Comparison of ENCODE assay signal across 18 cellular contexts in genomic region chr12:104177336-104177662, GRCh38. TPM values are rescaled to one million over a fixed set of nuclear protein-coding genes. Genes with fewer than 3 reads are reported as not detected.
DNase-seq lines count a peak whose midpoint lies in the region; ATAC-seq and TF ChIP-seq lines count a peak whose summit lies in the region.
"Had no signal": no experiment of that assay in that cellular context is flagged by ENCODE, and none has a peak within 500 bp of the region (broad histone marks: within the 10 kb centered on the region; RNA-seq: fewer than 3 reads in every experiment).

No MANE protein-coding gene starts in this region.

- in situ Hi-C loops in transverse colon (cut with MboI; ENCODE audit: low pct_ligation_motif_present in 1 of 4, low pct_unique_long_range_greater_than_20kb in 1 of 4, low sequenced_read_pairs in 3 of 4) = no loop called here

- H3K27me3 Mint-ChIP-seq in activated naive CD8-positive, alpha-beta T cell treated with anti-CD3 and anti-CD28 coated beads, Interleukin-2, amount 10 ng/mL, durations not matched to agents 7 days and 5 days = peaks cover 7% of the 10 kb centered on the region
- H3K27me3 Mint-ChIP-seq in activated naive CD8-positive, alpha-beta T cell treated with anti-CD3 and anti-CD28 coated beads, Interleukin-2, amount 50 U/mL, for 24 hours = no peaks in the 10 kb centered on the region

- no peak for TF ChIP-seq EP300 in transverse colon (IDR thresholded peaks at IDR 0.05; ENCODE audit: low read depth)

- H3K9me3 ChIP-seq in adipocyte (ENCODE audit: control insufficient read depth, low read length) = no peaks in the 10 kb centered on the region
- no peaks in the 10 kb centered on the region for H3K9me3 ChIP-seq in muscle layer of duodenum (ENCODE audit: control insufficient read depth in 1 of 2, low read length in 2 of 2)
- H3K9me3 ChIP-seq in transverse colon = no peaks in the 10 kb centered on the region

- TF ChIP-seq CTCF in transverse colon (IDR thresholded peaks at IDR 0.05) = no peak

- no peak for TF ChIP-seq POLR2A in transverse colon (IDR thresholded peaks at IDR 0.05)

- H3K4me3 Mint-ChIP-seq in activated naive CD8-positive, alpha-beta T cell treated with anti-CD3 and anti-CD28 coated beads, Interleukin-2, amount 10 ng/mL, durations not matched to agents 7 days and 5 days = peak overlapping the region; percentile 1
- no peak overlapping the region for H3K4me3 Mint-ChIP-seq in activated naive CD8-positive, alpha-beta T cell treated with anti-CD3 and anti-CD28 coated beads, Interleukin-2, amount 50 U/mL, for 24 hours
- H3K4me3 Mint-ChIP-seq: activated B cell treated with CpG ODN at 0.5 μM for 24 hours; central memory CD8-positive, alpha-beta T cell had no signal

- H3K9me3 Mint-ChIP-seq in activated naive CD8-positive, alpha-beta T cell treated with anti-CD3 and anti-CD28 coated beads, Interleukin-2, amount 10 ng/mL, durations not matched to agents 7 days and 5 days = no peaks in the 10 kb centered on the region
- H3K9me3 Mint-ChIP-seq in activated naive CD8-positive, alpha-beta T cell treated with anti-CD3 and anti-CD28 coated beads, Interleukin-2, amount 50 U/mL, for 24 hours = no peaks in the 10 kb centered on the region
- H3K9me3 Mint-ChIP-seq: activated B cell treated with CpG ODN at 0.5 μM for 24 hours; activated T-helper 1 cell treated with anti-CD3 and anti-CD28 coated beads, Interleukin-12 subunit alpha, Interleukin-12 subunit beta, Interleukin-2, Interleukin-4 antibody, amounts not matched to agents 30 ng/mL and 10 ng/mL and 1 ng/mL, durations not matched to agents 14 hours and 24 hours and 36 hours; central memory CD8-positive, alpha-beta T cell had no signal

- no peak for ATAC-seq in activated naive CD8-positive, alpha-beta T cell treated with anti-CD3 and anti-CD28 coated beads, Interleukin-2, amount 10 ng/mL, durations not matched to agents 7 days and 5 days (ENCODE audit: low read depth)
- ATAC-seq in activated naive CD8-positive, alpha-beta T cell treated with anti-CD3 and anti-CD28 coated beads, Interleukin-2, amount 50 U/mL, for 24 hours = no peak
- no peak for ATAC-seq in HG02798 (IDR thresholded peaks at IDR 0.05; ENCODE audit: poor library complexity, unreplicated experiment)
- no peak for ATAC-seq in left colon

- intact Hi-C loops in transverse colon (cut with DNase I; ENCODE audit: low total_unique reads) = no loop called here
- intact Hi-C loops in left colon (cut with DNase I, micrococcal nuclease) = no loop called here

- H3K36me3 Mint-ChIP-seq in activated naive CD8-positive, alpha-beta T cell treated with anti-CD3 and anti-CD28 coated beads, Interleukin-2, amount 10 ng/mL, durations not matched to agents 7 days and 5 days = no peaks in the 10 kb centered on the region
- H3K36me3 Mint-ChIP-seq in activated naive CD8-positive, alpha-beta T cell treated with anti-CD3 and anti-CD28 coated beads, Interleukin-2, amount 50 U/mL, for 24 hours (ENCODE audit: low read depth) = no peaks in the 10 kb centered on the region

- H3K4me3 ChIP-seq in adipocyte (ENCODE audit: low read length) = peak overlapping the region; percentile 42
- H3K4me3 ChIP-seq in muscle layer of duodenum (ENCODE audit: low read depth in 1 of 2, low read length in 2 of 2) = no peak overlapping the region
- H3K4me3 ChIP-seq in transverse colon = no peak overlapping the region
- H3K4me3 ChIP-seq: K562 had no signal

- 72 to 80% methylated on average over 2 of the region's 2 CpGs for WGBS in transverse colon (ENCODE audit: low coverage in 1 of 2), 2 donors

- H3K36me3 ChIP-seq in adipocyte (ENCODE audit: control insufficient read depth, insufficient read depth, low read length, severe bottlenecking) = no peaks in the 10 kb centered on the region
- no peaks in the 10 kb centered on the region for H3K36me3 ChIP-seq in muscle layer of duodenum (ENCODE audit: control insufficient read depth in 1 of 2, insufficient read depth in 2 of 2, low read length in 2 of 2)
- no peaks in the 10 kb centered on the region for H3K36me3 ChIP-seq in transverse colon

- POLR2A ChIA-PET in activated naive CD8-positive, alpha-beta T cell treated with anti-CD3 and anti-CD28 coated beads, Interleukin-2, amount 10 ng/mL, durations not matched to agents 7 days and 5 days (lab: Charles Lee) = interaction anchor here (0.6 kb wide), 1 partner anchor 109 kb away, joined by 3 read pairs; no protein-coding TSS in a partner anchor

- peaks cover 39% of the 10 kb centered on the region for H3K4me1 ChIP-seq in adipocyte (ENCODE audit: control insufficient read depth, insufficient read depth, low read length)
- peaks cover 4 to 6% of the 10 kb centered on the region in 2 donors for H3K4me1 ChIP-seq in muscle layer of duodenum (ENCODE audit: control insufficient read depth in 1 of 2, insufficient read depth in 2 of 2, low read length in 2 of 2)
- H3K4me1 ChIP-seq in transverse colon = peaks cover 10 to 24% (median 11%) of the 10 kb centered on the region in 4 donors
- H3K4me1 ChIP-seq: foreskin keratinocyte had no signal

- no peaks in the 10 kb centered on the region for H3K27me3 ChIP-seq in adipocyte (replicated peaks; ENCODE audit: control insufficient read depth, insufficient read depth, low read length)
- no peaks in the 10 kb centered on the region for H3K27me3 ChIP-seq in muscle layer of duodenum (ENCODE audit: low read depth, low read length)
- H3K27me3 ChIP-seq in transverse colon = no peaks in the 10 kb centered on the region

- peaks cover 21% of the 10 kb centered on the region for H3K4me1 Mint-ChIP-seq in activated naive CD8-positive, alpha-beta T cell treated with anti-CD3 and anti-CD28 coated beads, Interleukin-2, amount 10 ng/mL, durations not matched to agents 7 days and 5 days
- H3K4me1 Mint-ChIP-seq in activated naive CD8-positive, alpha-beta T cell treated with anti-CD3 and anti-CD28 coated beads, Interleukin-2, amount 50 U/mL, for 24 hours = peaks cover 13% of the 10 kb centered on the region
- H3K4me1 Mint-ChIP-seq: activated B cell treated with CpG ODN at 0.5 μM for 24 hours; central memory CD8-positive, alpha-beta T cell had no signal

- no peak for DNase-seq in activated naive CD8-positive, alpha-beta T cell treated with anti-CD3 and anti-CD28 coated beads, Interleukin-2, amount 10 ng/mL, durations not matched to agents 7 days and 5 days
- no peak for DNase-seq in activated naive CD8-positive, alpha-beta T cell treated with anti-CD3 and anti-CD28 coated beads, Interleukin-2, amount 50 U/mL, for 24 hours
- no peak for DNase-seq in adipocyte (ENCODE audit: low read depth)
- DNase-seq in transverse colon = no peak
- DNase-seq in activated CD4-positive, alpha-beta T cell treated with anti-CD3 and anti-CD28 coated beads for 48 hours = no peak
- DNase-seq in left colon = no peak
- DNase-seq: activated B cell treated with CpG ODN at 0.5 μM for 24 hours; midbrain; NCI-H2029; NCI-H510A; stimulated activated CD4-positive, alpha-beta T cell treated with anti-CD3 and anti-CD28 coated beads, Interleukin-2, amount 100 ng/mL, for 48 hours; T-helper 2 cell had no signal

- H3K27ac ChIP-seq in muscle layer of duodenum (ENCODE audit: low read length) (peak overlapping the region; percentile 47), transverse colon (peak overlapping the region; percentile 71 to 88 (median 78))
- H3K27ac ChIP-seq: foreskin keratinocyte had no signal

- H3K9ac ChIP-seq in adipocyte (ENCODE audit: low read length) = peak overlapping the region; percentile 63

- H3K27ac Mint-ChIP-seq in activated naive CD8-positive, alpha-beta T cell treated with anti-CD3 and anti-CD28 coated beads, Interleukin-2, amount 10 ng/mL, durations not matched to agents 7 days and 5 days = no peak overlapping the region
- H3K27ac Mint-ChIP-seq in activated naive CD8-positive, alpha-beta T cell treated with anti-CD3 and anti-CD28 coated beads, Interleukin-2, amount 50 U/mL, for 24 hours = no peak overlapping the region
- H3K27ac Mint-ChIP-seq: activated B cell treated with CpG ODN at 0.5 μM for 24 hours had no signal

RNA-seq across cellular contexts. Expression of gene TXNRD1, which starts 38.3 kb away (rescaled TPM):
- total RNA-seq in activated naive CD8-positive, alpha-beta T cell treated with anti-CD3 and anti-CD28 coated beads, Interleukin-2, amount 10 ng/mL, durations not matched to agents 7 days and 5 days = 10 to 100 TPM; 89.0 to 89.5 TPM
- total RNA-seq in transverse colon = 100 to 1,000 TPM in 3 of 4 donors, 10 to 100 TPM in 1; 72.9 to 127 (median 122) TPM
- 10 to 100 TPM; 79.5 to 97.9 TPM for total RNA-seq in left colon

RNA-seq across cellular contexts. Expression of gene NFYB, which starts 39.3 kb away (rescaled TPM):
- total RNA-seq in activated naive CD8-positive, alpha-beta T cell treated with anti-CD3 and anti-CD28 coated beads, Interleukin-2, amount 10 ng/mL, durations not matched to agents 7 days and 5 days = 10 to 100 TPM; 24.8 to 28.5 TPM
- total RNA-seq in transverse colon = 10 to 100 TPM in 3 of 4 donors, 1 to 10 TPM in 1; 9.4 to 26.0 (median 18.8) TPM
- 10 to 100 TPM; 13.7 to 17.3 TPM for total RNA-seq in left colon
